ENCODE assay signal across 18 cellular contexts in genomic region chr13:74479124-74479523, GRCh38.
"Had no signal": no experiment of that assay in that cellular context is flagged by ENCODE, and none has a peak within 500 bp of the region (broad histone marks: within the 10 kb centered on the region; RNA-seq: fewer than 3 reads in every experiment).

No MANE protein-coding gene starts in this region.

- H3K36me3 ChIP-seq: colonic mucosa, esophagus muscularis mucosa, gastroesophageal sphincter, heart right ventricle, left lung, lower lobe of right lung had no signal

- H3K27ac Mint-ChIP-seq: dendritic cell treated with granulocyte-macrophage colony-stimulating factor and Interleukin-4, amounts not matched to agents 40 ng/mL and 50 ng/mL, for 4 days; effector memory CD8-positive, alpha-beta T cell; naive thymus-derived CD4-positive, alpha-beta T cell had no signal

- ATAC-seq: effector memory CD8-positive, alpha-beta T cell; foreskin keratinocyte; gastroesophageal sphincter; heart right ventricle; left cardiac atrium; left lung; left ventricle myocardium superior; lower lobe of right lung; naive thymus-derived CD4-positive, alpha-beta T cell had no signal

- H3K4me1 ChIP-seq: colonic mucosa, esophagus muscularis mucosa, foreskin keratinocyte, gastroesophageal sphincter, heart right ventricle, left lung, lower lobe of right lung had no signal

- H3K27ac ChIP-seq: colonic mucosa, esophagus muscularis mucosa, foreskin keratinocyte, gastroesophageal sphincter, heart right ventricle, left lung, lower lobe of right lung had no signal

- H3K27me3 ChIP-seq: colonic mucosa, esophagus muscularis mucosa, foreskin keratinocyte, gastroesophageal sphincter, heart right ventricle, left lung had no signal

- H3K9me3 Mint-ChIP-seq: effector memory CD8-positive, alpha-beta T cell had no signal

- H3K27me3 Mint-ChIP-seq: dendritic cell treated with granulocyte-macrophage colony-stimulating factor and Interleukin-4, amounts not matched to agents 40 ng/mL and 50 ng/mL, for 4 days had no signal

- H3K4me3 ChIP-seq: colonic mucosa, esophagus muscularis mucosa, gastroesophageal sphincter, heart right ventricle, left lung, lower lobe of right lung had no signal

- H3K4me3 Mint-ChIP-seq: dendritic cell treated with granulocyte-macrophage colony-stimulating factor and Interleukin-4, amounts not matched to agents 40 ng/mL and 50 ng/mL, for 4 days; effector memory CD8-positive, alpha-beta T cell; naive thymus-derived CD4-positive, alpha-beta T cell had no signal

- H3K9me3 ChIP-seq: colonic mucosa, esophagus muscularis mucosa, gastroesophageal sphincter, left lung, lower lobe of right lung had no signal

- DNase-seq: colonic mucosa; cortex of kidney; effector CD8-positive, alpha-beta T cell; effector memory CD8-positive, alpha-beta T cell; foreskin keratinocyte; head of caudate nucleus; heart right ventricle; hippocampal formation; left cardiac atrium; left lung; left ventricle myocardium superior; lower lobe of right lung; mesenchymal stem cell; midbrain; naive thymus-derived CD4-positive, alpha-beta T cell had no signal
